Comparison of ENCODE assay signal across 17 cellular contexts in the genomic region with DNA sequence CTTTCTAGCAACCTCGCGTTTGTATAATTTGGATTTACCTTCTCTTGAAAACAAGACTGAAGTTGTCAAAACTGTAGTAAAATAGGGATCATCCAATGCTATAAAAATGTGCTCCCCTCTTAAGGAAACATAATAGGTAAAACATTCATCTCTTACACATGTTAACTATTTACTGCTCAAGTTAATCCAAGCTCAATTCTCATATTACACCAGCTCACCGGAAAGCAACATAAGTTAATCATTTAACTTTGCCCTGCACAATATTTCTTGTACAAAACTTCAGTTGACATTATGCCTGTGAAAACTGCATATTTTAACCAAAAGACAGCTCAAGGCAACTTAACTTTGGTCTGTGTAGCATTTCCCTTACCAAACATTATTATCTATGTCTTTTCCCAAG.
DNase-seq lines count a peak whose midpoint lies in the region; ATAC-seq lines count a peak whose summit lies in the region.
"Had no signal": no experiment of that assay in that cellular context is flagged by ENCODE, and none has a peak within 500 bp of the region (broad histone marks: within the 10 kb centered on the region; RNA-seq: fewer than 3 reads in every experiment).

No MANE protein-coding gene starts in this region.

- ATAC-seq in GM18907 (IDR thresholded peaks at IDR 0.05; ENCODE audit: unreplicated experiment) (peak; percentile 30), HG02588 (IDR thresholded peaks at IDR 0.05; ENCODE audit: unreplicated experiment) (no peak)
- ATAC-seq: K562 had no signal

- no peak overlapping the region for H3K14ac ChIP-seq in mesenchymal stem cell (ENCODE audit: low read length in 2 of 2)

- WGBS in mesenchymal stem cell: 88% methylated on average over 1 of the region's 3 CpGs

- 0 out of 2 replicates have a peak overlapping the region, but pooled peaks have one; percentile 4 for H3K4me3 ChIP-seq in BLaER1
- H3K4me3 ChIP-seq in mesenchymal stem cell (ENCODE audit: insufficient read depth in 1 of 2, low read depth in 1 of 2, low read length in 2 of 2): no peak overlapping the region
- H3K4me3 ChIP-seq: K562, SK-N-MC had no signal

- DNase-seq in glomerular visceral epithelial cell (ENCODE audit: extremely low spot score) (peak; percentile 30), mesenchymal stem cell (no peak), iPS-NIHi11 (ENCODE audit: low spot score) (no peak), retina (no peak), EL (no peak)
- DNase-seq: CD8-positive, alpha-beta memory T cell; GOT3; NCI-H1092 treated with DMSO at 0.1 percent for 48 hours; NCI-H146; NCI-H2029 treated with DMSO at 0.1 percent for 48 hours; SHP77; T-helper 1 cell had no signal

- no peaks in the 10 kb centered on the region for H3K79me1 ChIP-seq in mesenchymal stem cell (replicated peaks; ENCODE audit: low read length, poor library complexity, severe bottlenecking)

- H4K20me1 ChIP-seq in BLaER1: no peaks in the 10 kb centered on the region

- no peak overlapping the region for H4K8ac ChIP-seq in mesenchymal stem cell (ENCODE audit: low read length)

- no peak overlapping the region for H2BK12ac ChIP-seq in mesenchymal stem cell (ENCODE audit: low read length in 2 of 2)

- no peak overlapping the region for H2BK120ac ChIP-seq in mesenchymal stem cell (ENCODE audit: low read depth, low read length)

- H3K4ac ChIP-seq in mesenchymal stem cell (ENCODE audit: low read depth in 1 of 2, low read length in 2 of 2): no peak overlapping the region

- H2AK5ac ChIP-seq in mesenchymal stem cell (ENCODE audit: low read length, severe bottlenecking): no peak overlapping the region

- H3K4me1 ChIP-seq in BLaER1: peaks cover 80% of the 10 kb centered on the region
- peaks cover 1% of the 10 kb centered on the region for H3K4me1 ChIP-seq in mesenchymal stem cell (ENCODE audit: control insufficient read depth, insufficient read depth, low read depth, low read length)

- H3K27me3 ChIP-seq in BLaER1 (no peaks in the 10 kb centered on the region), mesenchymal stem cell (ENCODE audit: control insufficient read depth in 1 of 2, insufficient read depth in 1 of 2, low read length in 2 of 2) (no peaks in the 10 kb centered on the region)

- H2BK15ac ChIP-seq in mesenchymal stem cell (ENCODE audit: low read depth, poor library complexity, severe bottlenecking): no peak overlapping the region

- peak overlapping the region; percentile 33 for H3K9ac ChIP-seq in BLaER1
- H3K9ac ChIP-seq in mesenchymal stem cell (ENCODE audit: low read length): no peak overlapping the region

- no peak overlapping the region for H4K91ac ChIP-seq in mesenchymal stem cell (ENCODE audit: low read length)

- peaks cover 15% of the 10 kb centered on the region for H3K9me3 ChIP-seq in BLaER1
- H3K9me3 ChIP-seq in mesenchymal stem cell (ENCODE audit: control insufficient read depth, low read length): no peaks in the 10 kb centered on the region

- no peak overlapping the region for H2BK5ac ChIP-seq in mesenchymal stem cell (ENCODE audit: low read depth, low read length, poor library complexity, severe bottlenecking)

- H3K23ac ChIP-seq in mesenchymal stem cell (ENCODE audit: low read length in 2 of 2): no peak overlapping the region

- H2AFZ ChIP-seq in mesenchymal stem cell (ENCODE audit: low read depth, low read length): no peak overlapping the region

- H3K4me2 ChIP-seq in BLaER1 (peak overlapping the region; percentile 67), mesenchymal stem cell (ENCODE audit: low read length, poor library complexity, severe bottlenecking) (peak overlapping the region; percentile 29)

- no peak overlapping the region for H3K18ac ChIP-seq in mesenchymal stem cell (ENCODE audit: low read depth in 1 of 2, low read length in 2 of 2)

- peak overlapping the region; percentile 92 for H3K27ac ChIP-seq in BLaER1
- H3K27ac ChIP-seq in mesenchymal stem cell (ENCODE audit: low read length, poor library complexity, severe bottlenecking): peak overlapping the region; percentile 79
- H3K27ac ChIP-seq: SK-N-MC had no signal

- H3K36me3 ChIP-seq in BLaER1 (no peaks in the 10 kb centered on the region; the same call in 1 of the 2 replicates), mesenchymal stem cell (ENCODE audit: control insufficient read depth in 1 of 2, insufficient read depth in 2 of 2, low read depth in 1 of 2, low read length in 2 of 2) (no peaks in the 10 kb centered on the region)
